25 cellular contexts compared by ENCODE assay signal in genomic region chr7:45690762-45691150, GRCh38.
"Had no signal": no experiment of that assay in that cellular context is flagged by ENCODE, and none has a peak within 500 bp of the region (broad histone marks: within the 10 kb centered on the region; RNA-seq: fewer than 3 reads in every experiment).

No MANE protein-coding gene starts in this region.

- H3K9me3 ChIP-seq: breast epithelium, esophagus squamous epithelium, thyroid gland, upper lobe of left lung, vagina had no signal

- H3K27me3 ChIP-seq: breast epithelium, esophagus squamous epithelium, neural progenitor cell, thyroid gland, upper lobe of left lung, vagina had no signal

- H3K27ac ChIP-seq: esophagus squamous epithelium, neural progenitor cell, skin epidermis, thyroid gland, upper lobe of left lung, vagina had no signal

- FAIRE-seq: frontal cortex had no signal

- H3K4me1 ChIP-seq: breast epithelium, esophagus squamous epithelium, neural progenitor cell, thyroid gland, vagina had no signal

- H3K36me3 ChIP-seq: breast epithelium, esophagus squamous epithelium, neural progenitor cell, thyroid gland, upper lobe of left lung, vagina had no signal

- DNase-seq: activated CD4-positive, alpha-beta T cell treated with anti-CD3 and anti-CD28 coated beads for 1 hour; activated CD4-positive, alpha-beta T cell treated with anti-CD3 and anti-CD28 coated beads, Interleukin-2, amount 50 U/mL, for 1 hour; activated CD8-positive, alpha-beta T cell treated with anti-CD3 and anti-CD28 coated beads for 36 hours; activated gamma-delta T cell treated with Interleukin-2 at 50 U/mL for 16 hours; activated naive CD8-positive, alpha-beta T cell treated with anti-CD3 and anti-CD28 coated beads, Interleukin-2, amount 50 U/mL, for 24 hours; activated T-cell treated with anti-CD3 and anti-CD28 coated beads, Interleukin-2, amount 50 U/mL, for 4 hours; amygdala; esophagus squamous epithelium; natural killer cell; occipital lobe; stimulated activated CD4-positive, alpha-beta T cell treated with anti-CD3 and anti-CD28 coated beads, Interleukin-12 subunit alpha, Interleukin-12 subunit beta, amount 100 ng/mL, for 4 hours; stimulated activated CD4-positive, alpha-beta T cell treated with anti-CD3 and anti-CD28 coated beads, Interleukin-4, amount 100 ng/mL, for 1 hour; stimulated activated naive CD8-positive, alpha-beta T cell treated with anti-CD3 and anti-CD28 coated beads, Interleukin-15, amount 100 ng/mL, for 72 hours; T-helper 17 cell; thyroid gland had no signal

- H3K4me3 ChIP-seq: breast epithelium, esophagus squamous epithelium, neural progenitor cell, skin epidermis, thyroid gland, upper lobe of left lung, vagina had no signal

- ATAC-seq: activated CD8-positive, alpha-beta T cell treated with anti-CD3 and anti-CD28 coated beads for 36 hours; activated naive CD8-positive, alpha-beta T cell treated with anti-CD3 and anti-CD28 coated beads, Interleukin-2, amount 50 U/mL, for 24 hours; activated T-cell treated with anti-CD3 and anti-CD28 coated beads, Interleukin-2, amount 50 U/mL, for 4 hours; activated T-helper 17 cell treated with anti-CD3 and anti-CD28 coated beads, Interleukin-2, amount 50 U/mL, for 72 hours; natural killer cell; sciatic nerve; stimulated activated memory B cell treated with anti-CD40 and anti-IgM and Interleukin-4, amounts not matched to agents 10 μg/mL and 1 μg/mL and 100 μg/mL, for 72 hours; stimulated activated naive CD8-positive, alpha-beta T cell treated with anti-CD3 and anti-CD28 coated beads, Interleukin-15, amount 100 ng/mL, for 72 hours; T-helper 17 cell; WTC11 had no signal
